ENCODE assay signal across 1 cellular context in genomic region chr19:51441410-51442390, GRCh38.
TF ChIP-seq lines count a peak whose summit lies in the region.

No MANE protein-coding gene starts in this region.

TF ChIP-seq in HCT116, 20 proteins besides CTCF, POLR2A, EP300 and RAD21:
- TF ChIP-seq EZH2 (IDR thresholded peaks at IDR 0.05) = no peak
- no peak for TF ChIP-seq TCF7L2 (IDR thresholded peaks at IDR 0.05; ENCODE audit: borderline replicate concordance, extremely low read depth, insufficient read depth, insufficient read length)
- peak; percentile 79 for TF ChIP-seq EGR1 (IDR thresholded peaks at IDR 0.05; ENCODE audit: low read depth)
- no peak for TF ChIP-seq REST (IDR thresholded peaks at IDR 0.05; ENCODE audit: low read depth)
- no peak for TF ChIP-seq JUND (IDR thresholded peaks at IDR 0.05)
- TF ChIP-seq SP1 (IDR thresholded peaks at IDR 0.05; ENCODE audit: low read depth) = no peak
- no peak for TF ChIP-seq CEBPB (IDR thresholded peaks at IDR 0.05; ENCODE audit: low read depth)
